8 cellular contexts compared by ENCODE assay signal in genomic region chr1:17661546-17662157, GRCh38.
DNase-seq lines count a peak whose midpoint lies in the region; ATAC-seq and TF ChIP-seq lines count a peak whose summit lies in the region.

No MANE protein-coding gene starts in this region.

- intact Hi-C loops in CD4-positive, alpha-beta T cell (cut with DNase I, micrococcal nuclease), result loop anchor here in 1 of 2 experiments (2.0 to 5.0 kb wide), 3 partner anchors 439 to 921 kb away; no protein-coding TSS in a partner anchor
- intact Hi-C loops in Right ventricle myocardium superior (cut with DNase I), result loop anchor here (10.0 kb wide), 2 partner anchors 163 to 253 kb away; no protein-coding TSS in a partner anchor
- intact Hi-C loops in psoas muscle (cut with DNase I), result loop anchor here in 1 of 2 donors (5.0 to 10.0 kb wide), 4 partner anchors 81 to 913 kb away; no protein-coding TSS in a partner anchor

- ATAC-seq in CD4-positive, alpha-beta T cell (ENCODE audit: poor library complexity), result no peak
- peak; percentile 53 to 57 for ATAC-seq in activated naive CD4-positive, alpha-beta T cell treated with anti-CD3 and anti-CD28 coated beads, Interleukin-2, amount 50 U/mL, for 72 hours
- peak; percentile 56 for ATAC-seq in Right ventricle myocardium superior (ENCODE audit: poor library complexity)
- ATAC-seq in psoas muscle, result peak; percentile 64 to 69 (median 66)

- H3K4me3 ChIP-seq in psoas muscle, result no peak overlapping the region

- no peaks in the 10 kb centered on the region for H3K4me1 ChIP-seq in psoas muscle

- no peaks in the 10 kb centered on the region for H3K9me3 Mint-ChIP-seq in CD4-positive, alpha-beta T cell
- H3K9me3 Mint-ChIP-seq in activated naive CD4-positive, alpha-beta T cell treated with anti-CD3 and anti-CD28 coated beads, Interleukin-2, amount 50 U/mL, for 72 hours, result no peaks in the 10 kb centered on the region

- H3K36me3 ChIP-seq in psoas muscle (ENCODE audit: insufficient read depth in 1 of 2, low read depth in 1 of 2), result peaks cover 3 to 78% of the 10 kb centered on the region in 2 donors

- H3K9me3 ChIP-seq in CD4-positive, alpha-beta T cell (ENCODE audit: control insufficient read depth, low read length), result no peaks in the 10 kb centered on the region
- no peaks in the 10 kb centered on the region for H3K9me3 ChIP-seq in psoas muscle

- WGBS in psoas muscle, 3 donors, result 55 to 59% (median 58%) methylated on average over 15 of the region's 15 CpGs

- H3K27ac Mint-ChIP-seq in CD4-positive, alpha-beta T cell, result no peak overlapping the region
- H3K27ac Mint-ChIP-seq in activated naive CD4-positive, alpha-beta T cell treated with anti-CD3 and anti-CD28 coated beads, Interleukin-2, amount 50 U/mL, for 72 hours, result no peak overlapping the region

- H3K4me3 Mint-ChIP-seq in CD4-positive, alpha-beta T cell, result no peak overlapping the region

- TF ChIP-seq CTCF in CD4-positive, alpha-beta T cell (IDR thresholded peaks at IDR 0.05), result peak; percentile 73
- peak; percentile 76 for TF ChIP-seq CTCF in psoas muscle (IDR thresholded peaks at IDR 0.05)

- DNase-seq in CD4-positive, alpha-beta T cell, result peak; percentile 17 to 58 (median 36)
- DNase-seq in H4 (ENCODE audit: low spot score) (peak; percentile 32), RPMI8226 (peak; percentile 77), Right ventricle myocardium superior (peak; percentile 67), psoas muscle (peak; percentile 61 to 81), OCI-M2 (lab: John Stamatoyannopoulos, UW; ENCODE audit: unreplicated experiment) (no peak), mesenteric fat pad (ENCODE audit: low spot score) (no peak)
- DNase-seq in activated naive CD4-positive, alpha-beta T cell treated with anti-CD3 and anti-CD28 coated beads, Interleukin-2, amount 50 U/mL, for 72 hours (ENCODE audit: low spot score in 2 of 2), result peak; percentile 62 to 77

- H3K27ac ChIP-seq in CD4-positive, alpha-beta T cell (ENCODE audit: low read depth, low read length), result no peak overlapping the region
- no peak overlapping the region for H3K27ac ChIP-seq in psoas muscle

- H3K27me3 ChIP-seq in CD4-positive, alpha-beta T cell (ENCODE audit: control insufficient read depth, insufficient read depth, low read length), result no peaks in the 10 kb centered on the region
- no peaks in the 10 kb centered on the region for H3K27me3 ChIP-seq in psoas muscle (ENCODE audit: insufficient read depth in 3 of 3, low read length in 2 of 3)

- POLR2A ChIA-PET in CD4-positive, alpha-beta T cell (lab: Charles Lee), result no interaction called here

- H3K36me3 Mint-ChIP-seq in CD4-positive, alpha-beta T cell (ENCODE audit: low read depth), result no peaks in the 10 kb centered on the region
- H3K36me3 Mint-ChIP-seq in activated naive CD4-positive, alpha-beta T cell treated with anti-CD3 and anti-CD28 coated beads, Interleukin-2, amount 50 U/mL, for 72 hours, result no peaks in the 10 kb centered on the region

- H3K4me1 Mint-ChIP-seq in CD4-positive, alpha-beta T cell (ENCODE audit: low read depth), result no peaks in the 10 kb centered on the region

- no peaks in the 10 kb centered on the region for H3K27me3 Mint-ChIP-seq in CD4-positive, alpha-beta T cell

- CTCF ChIA-PET in CD4-positive, alpha-beta T cell (lab: Charles Lee), result no interaction called here

Comparison
In these comparisons a context has a peak if more than half of its experiments do, and no peak if none do; other contexts are left out.
1. DNase-seq: peak in CD4-positive, alpha-beta T cell (10 of 10), H4 (single experiment), RPMI8226 (single experiment), activated naive CD4-positive, alpha-beta T cell treated with anti-CD3 and anti-CD28 coated beads, Interleukin-2, amount 50 U/mL, for 72 hours (2 of 2), Right ventricle myocardium superior (single experiment) and psoas muscle (2 of 2); none in OCI-M2 (single experiment) and mesenteric fat pad (single experiment).